ENCODE assay signal across 8 cellular contexts in the genomic region with DNA sequence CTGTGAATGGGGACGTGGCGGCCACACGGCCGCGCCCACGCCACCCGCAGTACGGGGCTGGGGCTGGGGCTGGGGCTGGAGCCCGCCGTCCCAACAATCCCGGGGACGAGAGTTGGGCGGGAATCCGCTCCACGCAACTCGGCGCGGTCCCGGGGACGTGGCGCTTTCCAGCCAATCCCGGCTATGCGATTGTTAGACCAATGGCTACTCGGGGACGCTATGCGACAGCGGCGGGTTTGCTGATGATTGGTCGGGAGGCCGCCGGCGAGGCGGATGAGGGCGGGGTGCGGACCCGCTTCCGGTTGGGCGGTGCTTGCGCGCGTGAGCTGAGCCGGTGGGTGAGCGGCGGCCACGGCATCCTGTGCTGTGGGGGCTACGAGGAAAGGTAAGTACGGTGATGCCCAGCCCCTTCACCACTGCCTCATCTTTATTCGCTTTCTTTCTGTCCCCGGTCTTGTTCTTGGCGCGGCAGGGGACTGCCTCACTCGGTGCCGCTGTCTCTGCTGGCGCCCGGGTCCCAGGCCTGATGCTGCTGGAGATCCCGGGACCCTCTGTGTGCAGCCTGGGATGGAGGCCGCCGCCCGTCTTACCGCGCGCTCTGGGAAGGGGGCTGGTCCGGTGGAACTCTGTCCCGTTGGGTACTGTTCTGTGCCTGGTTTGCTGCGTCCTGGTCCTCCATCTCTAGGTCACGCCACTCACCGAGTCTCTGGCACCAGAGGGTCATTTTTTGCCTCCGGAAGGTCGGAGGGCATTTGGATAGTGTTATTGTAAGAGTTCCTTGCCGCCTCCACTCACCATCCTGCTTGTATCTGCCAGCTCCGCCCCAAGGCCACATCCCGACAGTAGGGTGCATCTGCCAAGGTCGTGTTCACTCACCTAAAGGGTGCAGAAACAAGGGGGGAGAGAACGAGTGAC.
DNase-seq lines count a peak whose midpoint lies in the region; ATAC-seq and TF ChIP-seq lines count a peak whose summit lies in the region.

Gene CALU (plus strand): TSS at position 312 of the 915 bp plus-strand sequence. CDS start 9,225 bp downstream, outside the sequence.

- ATAC-seq in GM19035 (IDR thresholded peaks at IDR 0.05; ENCODE audit: unreplicated experiment): peak; percentile 99
- peak; percentile 99 for ATAC-seq in HG03354 (IDR thresholded peaks at IDR 0.05; ENCODE audit: poor library complexity, severe bottlenecking, unreplicated experiment)

- DNase-seq in AG09319 (ENCODE audit: extremely low read depth, low read depth): peak; percentile 94
- peak; percentile 78 for DNase-seq in NCI-H446 treated with DMSO at 0.1 percent for 48 hours (lab: John Stamatoyannopoulos, UW)
- DNase-seq in activated CD4-positive, CD25-positive, alpha-beta regulatory T cell treated with anti-CD3 and anti-CD28 coated beads, Interleukin-2, amount 50 U/mL, for 72 hours: peak; percentile 94
- peak; percentile 63 to 92 for DNase-seq in cerebellar nuclear complex (lab: John Stamatoyannopoulos, UW)
- peak; percentile 99 for DNase-seq in islet precursor cell
- DNase-seq in stimulated activated CD4-positive, alpha-beta T cell treated with anti-CD3 and anti-CD28 coated beads, Interleukin-12 subunit alpha, Interleukin-12 subunit beta, amount 100 ng/mL, for 48 hours (ENCODE audit: low read depth in 2 of 3, low spot score in 1 of 3): peak; percentile 87 to 93 (median 91)

- TF ChIP-seq CTCF in AG09319 (IDR thresholded peaks at IDR 0.05; ENCODE audit: low read depth, low read length): no peak

Comparison
In these comparisons a context has a peak if more than half of its experiments do, and no peak if none do; other contexts are left out.
1. Peak in every context shown above with its lines: DNase-seq and ATAC-seq.